ENCODE assay signal across 20 cellular contexts in the genomic region with DNA sequence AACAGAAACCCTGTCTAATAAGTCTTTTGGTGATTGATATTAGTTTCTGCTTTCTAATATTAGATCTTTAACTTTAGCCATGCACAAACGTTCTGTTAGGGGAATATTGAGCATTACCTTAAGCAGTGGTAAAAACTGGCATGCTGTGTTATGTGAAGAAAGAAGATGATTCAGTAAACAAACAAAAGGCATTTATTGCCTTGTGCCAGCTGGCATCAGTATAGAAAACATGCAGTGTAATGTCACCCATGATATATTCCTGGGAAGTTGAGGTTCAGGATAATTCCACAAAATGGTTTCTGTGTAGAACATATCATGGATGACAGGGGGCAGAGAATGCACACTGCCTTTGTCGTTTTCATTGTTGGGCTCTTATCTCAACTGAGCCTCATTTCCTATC. TPM values are rescaled to one million over a fixed set of nuclear protein-coding genes. Genes with fewer than 3 reads are reported as not detected.
DNase-seq lines count a peak whose midpoint lies in the region; ATAC-seq and TF ChIP-seq lines count a peak whose summit lies in the region.
"Had no signal": no experiment of that assay in that cellular context is flagged by ENCODE, and none has a peak within 500 bp of the region (broad histone marks: within the 10 kb centered on the region; RNA-seq: fewer than 3 reads in every experiment).

No MANE protein-coding gene starts in this region.

- H3K27me3 ChIP-seq in right cardiac atrium (ENCODE audit: control insufficient read depth, insufficient read depth) (no peaks in the 10 kb centered on the region), smooth muscle cell (ENCODE audit: low read depth) (no peaks in the 10 kb centered on the region)

- H3K27ac ChIP-seq in right cardiac atrium (ENCODE audit: low read length) (peak overlapping the region; percentile 27), smooth muscle cell (ENCODE audit: low read depth) (peak overlapping the region; percentile 21)

- H3K36me3 ChIP-seq in smooth muscle cell (ENCODE audit: low read depth): no peaks in the 10 kb centered on the region

- no peak for TF ChIP-seq CTCF in WTC11 (IDR thresholded peaks at IDR 0.05)
- no peak for TF ChIP-seq CTCF in smooth muscle cell (IDR thresholded peaks at IDR 0.05; ENCODE audit: borderline replicate concordance, insufficient read depth, poor library complexity, severe bottlenecking)

- H3K4me1 ChIP-seq in right cardiac atrium (ENCODE audit: control insufficient read depth, insufficient read depth, low read length) (no peaks in the 10 kb centered on the region), smooth muscle cell (ENCODE audit: low read depth) (peaks cover 10% of the 10 kb centered on the region)

- CTCF ChIA-PET in WTC11 (lab: Charles Lee): no interaction called here

- intact Hi-C loops in right cardiac atrium (cut with DNase I) (no loop called here), Right ventricle myocardium inferior (cut with DNase I) (no loop called here)

- no peaks in the 10 kb centered on the region for H3K27me3 Mint-ChIP-seq in WTC11 (ENCODE audit: low read depth)
- H3K27me3 Mint-ChIP-seq: B cell had no signal

- H3K79me2 ChIP-seq in smooth muscle cell (ENCODE audit: low read depth): peaks cover 100% of the 10 kb centered on the region

- peak overlapping the region; percentile 52; the same call in 1 of the 2 replicates for H3K27ac Mint-ChIP-seq in WTC11
- H3K27ac Mint-ChIP-seq: B cell; CD4-positive, CD25-positive, alpha-beta regulatory T cell had no signal

- ATAC-seq in right cardiac atrium (no peak), Right ventricle myocardium inferior (no peak), WTC11 (no peak), esophagus mucosa (peak; percentile 28)
- ATAC-seq: HCT116, SK-N-SH treated with all-trans-retinoic acid at 6 μM for 48 hours had no signal

- H3F3A ChIP-seq in smooth muscle cell (ENCODE audit: low read depth): peaks cover 5% of the 10 kb centered on the region

- no peaks in the 10 kb centered on the region for H3K9me3 Mint-ChIP-seq in WTC11

- H3K9me3 ChIP-seq in right cardiac atrium (ENCODE audit: control insufficient read depth, low read length) (no peaks in the 10 kb centered on the region), smooth muscle cell (replicated peaks; ENCODE audit: low read depth) (no peaks in the 10 kb centered on the region)

- POLR2A ChIA-PET in WTC11 (lab: Charles Lee): no interaction called here

- H2AFZ ChIP-seq in smooth muscle cell (ENCODE audit: low read depth): no peak overlapping the region

- H3K4me1 Mint-ChIP-seq in WTC11: peaks cover 66% of the 10 kb centered on the region

- no peaks in the 10 kb centered on the region for H3K36me3 Mint-ChIP-seq in WTC11
- H3K36me3 Mint-ChIP-seq: CD4-positive, CD25-positive, alpha-beta regulatory T cell had no signal

- H3K4me3 ChIP-seq in right cardiac atrium (ENCODE audit: low read length) (no peak overlapping the region), smooth muscle cell (no peak overlapping the region)

- H3K4me2 ChIP-seq in smooth muscle cell: no peak overlapping the region

- H4K20me1 ChIP-seq in smooth muscle cell (ENCODE audit: low read depth): peaks cover 98% of the 10 kb centered on the region

- no peak overlapping the region for H3K9ac ChIP-seq in smooth muscle cell (ENCODE audit: low read depth)

- 27% methylated on average over 2 of the region's 2 CpGs for WGBS in right cardiac atrium
- 78% methylated on average over 2 of the region's 2 CpGs for WGBS in smooth muscle cell (ENCODE audit: low lambda C conversion rate)

- DNase-seq in right cardiac atrium: no peak
- no peak for DNase-seq in Right ventricle myocardium inferior (ENCODE audit: missing footprints)
- no peak for DNase-seq in WTC11 (ENCODE audit: low spot score)
- no peak for DNase-seq in smooth muscle cell (lab: John Stamatoyannopoulos, UW; ENCODE audit: unreplicated experiment)
- DNase-seq in DMS114 treated with DMSO at 0.1 percent for 48 hours (lab: John Stamatoyannopoulos, UW; ENCODE audit: unreplicated experiment): no peak
- no peak for DNase-seq in SIG-M5 (lab: John Stamatoyannopoulos, UW)
- DNase-seq in NAMALWA (ENCODE audit: low spot score): no peak
- DNase-seq: CD4-positive, CD25-positive, alpha-beta regulatory T cell; DND-41; KBM-7; NCI-H1092; NCI-H2107; NCI-H2227 treated with DMSO at 0.1 percent for 48 hours; NCI-H524 treated with DMSO at 0.1 percent for 48 hours; SHP77 had no signal

- no peak overlapping the region for H3K4me3 Mint-ChIP-seq in WTC11
- H3K4me3 Mint-ChIP-seq: B cell; CD4-positive, CD25-positive, alpha-beta regulatory T cell had no signal

TF ChIP-seq in WTC11, 78 proteins besides CTCF, POLR2A, EP300 and RAD21 (continues in another document):
- no peak for TF ChIP-seq MXD4 (CRISPR knock-in tag; IDR thresholded peaks at IDR 0.05; ENCODE audit: borderline replicate concordance)
- TF ChIP-seq PRDM15 (CRISPR knock-in tag; IDR thresholded peaks at IDR 0.05): no peak
- TF ChIP-seq FOXK1 (CRISPR knock-in tag; IDR thresholded peaks at IDR 0.05): no peak
- no peak for TF ChIP-seq E2F1 (CRISPR knock-in tag; IDR thresholded peaks at IDR 0.05)
- no peak for TF ChIP-seq MYBL2 (CRISPR knock-in tag; IDR thresholded peaks at IDR 0.05)
- no peak for TF ChIP-seq ZNF138 (CRISPR knock-in tag; conservative IDR thresholded peaks at IDR 0.05)
- no peak for TF ChIP-seq CBFB (CRISPR knock-in tag; IDR thresholded peaks at IDR 0.05; ENCODE audit: low read depth)
- TF ChIP-seq, protein P1, sequence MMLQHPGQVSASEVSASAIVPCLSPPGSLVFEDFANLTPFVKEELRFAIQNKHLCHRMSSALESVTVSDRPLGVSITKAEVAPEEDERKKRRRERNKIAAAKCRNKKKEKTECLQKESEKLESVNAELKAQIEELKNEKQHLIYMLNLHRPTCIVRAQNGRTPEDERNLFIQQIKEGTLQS (CRISPR knock-in tag; conservative IDR thresholded peaks at IDR 0.05): no peak
- no peak for TF ChIP-seq GTF2I (CRISPR knock-in tag; conservative IDR thresholded peaks at IDR 0.05)
- TF ChIP-seq HMGA2 (CRISPR knock-in tag; IDR thresholded peaks at IDR 0.05): no peak
- TF ChIP-seq RELA (CRISPR knock-in tag; IDR thresholded peaks at IDR 0.05; ENCODE audit: borderline replicate concordance): no peak
- TF ChIP-seq CREB1 (CRISPR knock-in tag; IDR thresholded peaks at IDR 0.05): no peak
- TF ChIP-seq SOX15 (CRISPR knock-in tag; IDR thresholded peaks at IDR 0.05): no peak
- TF ChIP-seq MLX (CRISPR knock-in tag; IDR thresholded peaks at IDR 0.05): no peak

RNA-seq across cellular contexts. Expression of gene LRRTM2, which starts 24.3 kb away (rescaled TPM):
- under 1 TPM in 2 of 4 donors, not detected in 2; 0.17 to 0.31 TPM for total RNA-seq in right cardiac atrium
- polyA plus RNA-seq in right cardiac atrium: 0.07 TPM
- total RNA-seq in Right ventricle myocardium inferior: not detected
- total RNA-seq in WTC11 (2021): not detected in 3 replicates
- total RNA-seq in esophagus mucosa: 0.20 TPM
- 0.22 and 0.81 TPM in 2 replicates for total RNA-seq in smooth muscle cell
- 0.76 and 0.95 TPM in 2 replicates for polyA plus RNA-seq in smooth muscle cell
- total RNA-seq: B cell; CD4-positive, CD25-positive, alpha-beta regulatory T cell; M059J had no signal
